In genomic region chr14:54785111-54785777, GRCh38 we compare ENCODE assay signal across 28 cellular contexts.
A peak's percentile ranks its signal among the peaks of the same experiment; 100 is the strongest.
DNase-seq lines count a peak whose midpoint lies in the region; ATAC-seq and TF ChIP-seq lines count a peak whose summit lies in the region.
"Had no signal": no experiment of that assay in that cellular context is flagged by ENCODE, and none has a peak within 500 bp of the region (broad histone marks: within the 10 kb centered on the region; RNA-seq: fewer than 3 reads in every experiment).

No MANE protein-coding gene starts in this region.

- no peaks in the 10 kb centered on the region for H3K36me3 Mint-ChIP-seq in natural killer cell treated with Interleukin-12 subunit alpha and Interleukin-12 subunit beta and Interleukin-15 and Interleukin-18, amount 100 ng/mL, for 72 hours

- H3K9ac ChIP-seq in Karpas-422 (ENCODE audit: low read length) = peak overlapping the region; percentile 75
- H3K9ac ChIP-seq: parathyroid adenoma had no signal

- peaks cover 97% of the 10 kb centered on the region for H3K4me1 ChIP-seq in Karpas-422 (ENCODE audit: low read length)
- H3K4me1 ChIP-seq in OCI-LY7 (ENCODE audit: insufficient read depth, low read length, poor library complexity, severe bottlenecking) = peaks cover 26% of the 10 kb centered on the region
- H3K4me1 ChIP-seq in heart right ventricle = peaks cover 0 to 59% (median 37%) of the 10 kb centered on the region in 9 donors
- H3K4me1 ChIP-seq in psoas muscle = peaks cover 43% of the 10 kb centered on the region
- H3K4me1 ChIP-seq: tibial nerve had no signal

- WGBS in heart right ventricle, 2 donors = 53 to 66% methylated on average over 8 of the region's 8 CpGs
- 29 to 53% (median 33%) methylated on average over 8 of the region's 8 CpGs for WGBS in psoas muscle, 3 donors

- H3K4me3 Mint-ChIP-seq in natural killer cell treated with Interleukin-12 subunit alpha and Interleukin-12 subunit beta and Interleukin-15 and Interleukin-18, amount 100 ng/mL, for 72 hours = no peak overlapping the region
- H3K4me3 Mint-ChIP-seq: activated T-cell treated with anti-CD3 and anti-CD28 coated beads, Interleukin-2, amount 50 U/mL, for 24 hours; CD4-positive, CD25-positive, alpha-beta regulatory T cell; central memory CD8-positive, alpha-beta T cell; GM23338; nephron had no signal

- no TSS peak for BruUV-seq in OCI-LY7 (replicated peaks; lab: Mats Ljungman, UMichigan)

- DNase-seq in Karpas-422 = peak; percentile 89
- DNase-seq in OCI-LY7 (ENCODE audit: low spot score) = peak; percentile 14
- DNase-seq in heart right ventricle = no peak
- DNase-seq in psoas muscle = no peak
- DNase-seq in NCI-H1417 treated with DMSO at 0.1 percent for 48 hours (lab: John Stamatoyannopoulos, UW) = no peak
- no peak for DNase-seq in natural killer cell treated with Interleukin-12 subunit alpha and Interleukin-12 subunit beta and Interleukin-15 and Interleukin-18, amount 100 ng/mL, for 72 hours (ENCODE audit: low spot score)
- DNase-seq in activated CD8-positive, alpha-beta memory T cell treated with anti-CD3 and anti-CD28 coated beads for 24 hours = no peak
- DNase-seq: activated CD4-positive, alpha-beta T cell treated with anti-CD3 and anti-CD28 coated beads, Interleukin-2, amount 50 U/mL, for 4 hours; activated naive CD4-positive, alpha-beta T cell treated with Interleukin-2 at 50 U/mL for 16 hours; activated T-cell treated with anti-CD3 and anti-CD28 coated beads, Interleukin-2, amount 50 U/mL, for 24 hours; CD4-positive, CD25-positive, alpha-beta regulatory T cell; DMS153; effector CD8-positive, alpha-beta T cell; GF-D8; KG1; midbrain; MV-4-11; NCI-H524; stimulated activated CD4-positive, alpha-beta T cell treated with anti-CD3 and anti-CD28 coated beads, Interleukin-2, amount 100 ng/mL, for 48 hours; stimulated activated naive CD4-positive, alpha-beta T cell treated with Interleukin-2 at 50 U/mL for 16 hours had no signal

- peaks cover 10 to 11% of the 10 kb centered on the region in 2 donors for H3K4me1 Mint-ChIP-seq in natural killer cell treated with Interleukin-12 subunit alpha and Interleukin-12 subunit beta and Interleukin-15 and Interleukin-18, amount 100 ng/mL, for 72 hours (ENCODE audit: low read depth in 2 of 2)
- H3K4me1 Mint-ChIP-seq: CD4-positive, CD25-positive, alpha-beta regulatory T cell; central memory CD8-positive, alpha-beta T cell; nephron had no signal

- intact Hi-C loops in OCI-LY7 (cut with micrococcal nuclease; ENCODE audit: unreplicated experiment) = no loop called here
- intact Hi-C loops in heart right ventricle (cut with DNase I) = no loop called here
- intact Hi-C loops in psoas muscle (cut with DNase I) = no loop called here

- H3K79me2 ChIP-seq in Karpas-422 (ENCODE audit: low read length) (peaks cover 18% of the 10 kb centered on the region), OCI-LY7 (ENCODE audit: insufficient read depth, low read depth, low read length) (no peaks in the 10 kb centered on the region)
- H3K79me2 ChIP-seq: parathyroid adenoma had no signal

- H3K9me3 ChIP-seq in Karpas-422 (ENCODE audit: low read length) (no peaks in the 10 kb centered on the region), OCI-LY7 (ENCODE audit: low read length) (no peaks in the 10 kb centered on the region), heart right ventricle (no peaks in the 10 kb centered on the region), psoas muscle (no peaks in the 10 kb centered on the region)
- H3K9me3 ChIP-seq: esophagus muscularis mucosa, tibial nerve had no signal

- H3K9me2 ChIP-seq in Karpas-422 (replicated peaks; ENCODE audit: insufficient read depth, low read length) (no peaks in the 10 kb centered on the region), OCI-LY7 (ENCODE audit: insufficient read depth, low read length) (no peaks in the 10 kb centered on the region)

- ATAC-seq in heart right ventricle = peak; percentile 1 to 49 (median 15)
- peak; percentile 19 to 35 (median 28) for ATAC-seq in psoas muscle
- no peak for ATAC-seq in natural killer cell treated with Interleukin-12 subunit alpha and Interleukin-12 subunit beta and Interleukin-15 and Interleukin-18, amount 100 ng/mL, for 72 hours
- no peak for ATAC-seq in HG03045 (IDR thresholded peaks at IDR 0.05; ENCODE audit: unreplicated experiment)
- ATAC-seq: GM12878, GM23338 had no signal

- CTCF ChIA-PET in OCI-LY7 (lab: Charles Lee; ENCODE audit: unreplicated experiment) = interaction anchor here (0.9 to 1.1 kb wide), 2 partner anchors 9 to 19 kb away, joined by 3 read pairs; no protein-coding TSS in a partner anchor

- peak overlapping the region; percentile 97 for H3K27ac ChIP-seq in Karpas-422 (ENCODE audit: low read length)
- no peak overlapping the region for H3K27ac ChIP-seq in OCI-LY7 (ENCODE audit: low read depth, low read length, poor library complexity, severe bottlenecking)
- peak overlapping the region; percentile 78 to 98 (median 92) for H3K27ac ChIP-seq in heart right ventricle
- H3K27ac ChIP-seq in psoas muscle = peak overlapping the region; percentile 97
- H3K27ac ChIP-seq: esophagus muscularis mucosa, tibial nerve had no signal

- H3K36me3 ChIP-seq in Karpas-422 (ENCODE audit: insufficient read depth, low read length) (peaks cover 55% of the 10 kb centered on the region), OCI-LY7 (ENCODE audit: insufficient read depth, low read length) (no peaks in the 10 kb centered on the region), heart right ventricle (peaks cover 0 to 94% (median 26%) of the 10 kb centered on the region in 9 donors), psoas muscle (ENCODE audit: insufficient read depth in 1 of 2, low read depth in 1 of 2) (peaks cover 2 to 55% of the 10 kb centered on the region in 2 donors)

- peak overlapping the region; percentile 55 for H3K4me3 ChIP-seq in Karpas-422 (ENCODE audit: low read length)
- H3K4me3 ChIP-seq in OCI-LY7 (ENCODE audit: low read depth, low read length, poor library complexity, severe bottlenecking) = no peak overlapping the region
- H3K4me3 ChIP-seq in heart right ventricle = peak overlapping the region in 7 of 10 donors; percentile 1 to 33 (median 19)
- peak overlapping the region; percentile 49 for H3K4me3 ChIP-seq in psoas muscle
- H3K4me3 ChIP-seq: esophagus muscularis mucosa, GM12878, GM23338, tibial nerve had no signal

- H3K9me3 Mint-ChIP-seq in natural killer cell treated with Interleukin-12 subunit alpha and Interleukin-12 subunit beta and Interleukin-15 and Interleukin-18, amount 100 ng/mL, for 72 hours = no peaks in the 10 kb centered on the region
- H3K9me3 Mint-ChIP-seq: activated T-cell treated with anti-CD3 and anti-CD28 coated beads, Interleukin-2, amount 50 U/mL, for 24 hours; CD4-positive, CD25-positive, alpha-beta regulatory T cell; central memory CD8-positive, alpha-beta T cell; GM23338; nephron had no signal

- H3K27me3 ChIP-seq in Karpas-422 (ENCODE audit: low read length) = no peaks in the 10 kb centered on the region
- H3K27me3 ChIP-seq in heart right ventricle = no peaks in the 10 kb centered on the region
- H3K27me3 ChIP-seq in psoas muscle (ENCODE audit: insufficient read depth in 3 of 3, low read length in 2 of 3) = no peaks in the 10 kb centered on the region
- H3K27me3 ChIP-seq: esophagus muscularis mucosa, tibial nerve had no signal

- H3K4me2 ChIP-seq in Karpas-422 (ENCODE audit: low read depth, low read length, poor library complexity, severe bottlenecking) = peak overlapping the region; percentile 75
- no peak overlapping the region for H3K4me2 ChIP-seq in OCI-LY7 (ENCODE audit: low read length)
- H3K4me2 ChIP-seq: GM23338 had no signal

- POLR2A ChIA-PET in OCI-LY7 (lab: Charles Lee) = no interaction called here

- peaks cover 26 to 27% of the 10 kb centered on the region in 2 donors for H3K27me3 Mint-ChIP-seq in natural killer cell treated with Interleukin-12 subunit alpha and Interleukin-12 subunit beta and Interleukin-15 and Interleukin-18, amount 100 ng/mL, for 72 hours
- H3K27me3 Mint-ChIP-seq: activated T-cell treated with anti-CD3 and anti-CD28 coated beads, Interleukin-2, amount 50 U/mL, for 24 hours had no signal

- TF ChIP-seq CTCF in OCI-LY7 (conservative IDR thresholded peaks at IDR 0.05; ENCODE audit: low read length) = peak; percentile 55
- TF ChIP-seq CTCF in heart right ventricle (IDR thresholded peaks at IDR 0.05) = peak in 1 of 9 donors; percentile 3
- TF ChIP-seq CTCF in psoas muscle (IDR thresholded peaks at IDR 0.05) = no peak

- no peak overlapping the region for H2AFZ ChIP-seq in Karpas-422 (ENCODE audit: low read length)
- H2AFZ ChIP-seq in OCI-LY7 (ENCODE audit: low read length) = no peak overlapping the region
- H2AFZ ChIP-seq: GM23338, parathyroid adenoma had no signal

- no peak overlapping the region for H3K27ac Mint-ChIP-seq in natural killer cell treated with Interleukin-12 subunit alpha and Interleukin-12 subunit beta and Interleukin-15 and Interleukin-18, amount 100 ng/mL, for 72 hours
- H3K27ac Mint-ChIP-seq: activated T-cell treated with anti-CD3 and anti-CD28 coated beads, Interleukin-2, amount 50 U/mL, for 24 hours; CD4-positive, CD25-positive, alpha-beta regulatory T cell; GM23338; nephron had no signal

- H4K20me1 ChIP-seq in Karpas-422 (ENCODE audit: insufficient read depth, low read depth, low read length) (no peaks in the 10 kb centered on the region), OCI-LY7 (ENCODE audit: insufficient read depth, low read length) (no peaks in the 10 kb centered on the region)

Comparison
In these comparisons a context has a peak if more than half of its experiments do, and no peak if none do; other contexts are left out.
1. DNase-seq: peak in Karpas-422 (single experiment) and OCI-LY7 (single experiment); none in heart right ventricle (0 of 2), psoas muscle (0 of 2), NCI-H1417 treated with DMSO at 0.1 percent for 48 hours (single experiment), natural killer cell treated with Interleukin-12 subunit alpha and Interleukin-12 subunit beta and Interleukin-15 and Interleukin-18, amount 100 ng/mL, for 72 hours (single experiment) and activated CD8-positive, alpha-beta memory T cell treated with anti-CD3 and anti-CD28 coated beads for 24 hours (single experiment).
2. ATAC-seq: peak in heart right ventricle (8 of 8) and psoas muscle (4 of 4); none in natural killer cell treated with Interleukin-12 subunit alpha and Interleukin-12 subunit beta and Interleukin-15 and Interleukin-18, amount 100 ng/mL, for 72 hours (0 of 2) and HG03045 (single experiment).